In the genomic region with DNA sequence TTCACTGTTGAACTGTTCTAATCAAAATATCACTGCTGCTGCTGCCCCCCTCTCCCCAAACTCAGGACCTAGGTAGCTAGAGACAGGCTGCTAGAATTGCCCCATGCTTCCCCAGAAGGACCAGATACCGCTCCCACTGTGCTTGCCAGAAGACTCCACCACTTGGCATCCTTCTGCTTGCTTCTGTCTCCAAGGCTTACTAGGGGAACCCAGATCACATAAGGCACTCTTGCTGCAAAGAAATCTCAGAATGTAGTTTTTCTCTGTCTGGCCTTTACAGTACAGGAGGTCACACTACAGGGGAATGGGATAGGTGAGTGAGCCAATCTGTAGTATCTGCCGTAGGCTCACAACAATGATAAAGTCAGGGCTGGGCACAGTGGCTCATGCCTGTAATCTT, we compare ENCODE assay signal across 14 cellular contexts. TPM values are rescaled to one million over a fixed set of nuclear protein-coding genes. Genes with fewer than 3 reads are reported as not detected.
A peak's percentile ranks its signal among the peaks of the same experiment; 100 is the strongest.
DNase-seq lines count a peak whose midpoint lies in the region; ATAC-seq and TF ChIP-seq lines count a peak whose summit lies in the region.
"Had no signal": no experiment of that assay in that cellular context is flagged by ENCODE, and none has a peak within 500 bp of the region (broad histone marks: within the 10 kb centered on the region; RNA-seq: fewer than 3 reads in every experiment).

No MANE protein-coding gene starts in this region.

- peak overlapping the region; percentile 96 for H3K27ac Mint-ChIP-seq in HFFc6
- H3K27ac Mint-ChIP-seq in activated B cell treated with CpG ODN at 0.5 μM for 24 hours = peak overlapping the region; percentile 10

- H2AFZ ChIP-seq in hepatocyte = no peak overlapping the region

- TF ChIP-seq CTCF in HFFc6 (IDR thresholded peaks at IDR 0.05) (no peak), activated B cell treated with CpG ODN at 0.5 μM for 24 hours (IDR thresholded peaks at IDR 0.05) (no peak), hepatocyte (IDR thresholded peaks at IDR 0.05; ENCODE audit: poor library complexity) (no peak), testis (IDR thresholded peaks at IDR 0.05) (no peak)

- H3K27me3 ChIP-seq in hepatocyte (no peaks in the 10 kb centered on the region), testis (no peaks in the 10 kb centered on the region)
- H3K27me3 ChIP-seq: BLaER1 had no signal

- peaks cover 13% of the 10 kb centered on the region for H3K4me1 ChIP-seq in hepatocyte (ENCODE audit: insufficient read depth)
- H3K4me1 ChIP-seq in testis = peaks cover 26% of the 10 kb centered on the region

- H3K36me3 Mint-ChIP-seq in HFFc6 (ENCODE audit: low read depth) = no peaks in the 10 kb centered on the region
- H3K36me3 Mint-ChIP-seq in activated B cell treated with CpG ODN at 0.5 μM for 24 hours (ENCODE audit: low read depth) = no peaks in the 10 kb centered on the region

- POLR2A ChIA-PET in activated B cell treated with CpG ODN at 0.5 μM for 24 hours (lab: Charles Lee) = interaction anchor here (0.6 to 1.6 kb wide), 3 partner anchors 11 to 71 kb away, joined by 9 to 11 read pairs (median 10); a partner anchor contains a TSS

- H3K9me3 ChIP-seq in hepatocyte (ENCODE audit: low read depth) (no peaks in the 10 kb centered on the region), testis (no peaks in the 10 kb centered on the region)
- H3K9me3 ChIP-seq: BLaER1 had no signal

- no peaks in the 10 kb centered on the region for H4K20me1 ChIP-seq in hepatocyte (ENCODE audit: insufficient read depth, poor library complexity, severe bottlenecking)
- H4K20me1 ChIP-seq: BLaER1 had no signal

- H3K9me2 ChIP-seq in hepatocyte (replicated peaks; ENCODE audit: insufficient read depth) = no peaks in the 10 kb centered on the region

- no peaks in the 10 kb centered on the region for H3K79me2 ChIP-seq in hepatocyte

- H3K4me3 ChIP-seq in hepatocyte = no peak overlapping the region
- no peak overlapping the region for H3K4me3 ChIP-seq in testis
- H3K4me3 ChIP-seq: BLaER1 had no signal

- intact Hi-C loops in activated B cell treated with CpG ODN at 0.5 μM for 24 hours (cut with micrococcal nuclease) = no loop called here
- intact Hi-C loops in testis (cut with DNase I; ENCODE audit: low total_unique reads) = no loop called here

- H3K27ac ChIP-seq in hepatocyte (peak overlapping the region; percentile 78), testis (peak overlapping the region; percentile 62 to 76)
- H3K27ac ChIP-seq: BLaER1 had no signal

- no peak for DNase-seq in HFFc6
- DNase-seq in activated B cell treated with CpG ODN at 0.5 μM for 24 hours = no peak
- no peak for DNase-seq in hepatocyte (ENCODE audit: low spot score)
- DNase-seq in testis = no peak
- DNase-seq: Karpas-422, MM.1S, NCI-H1105, NCI-H1694 treated with DMSO at 0.1 percent for 48 hours, NCI-H446, PC-3 had no signal

- ATAC-seq in activated B cell treated with CpG ODN at 0.5 μM for 24 hours (ENCODE audit: low read depth) (no peak), GM18873 (IDR thresholded peaks at IDR 0.05; ENCODE audit: low FRiP score, unreplicated experiment) (no peak), esophagus mucosa (no peak), HG03039 (IDR thresholded peaks at IDR 0.05; ENCODE audit: unreplicated experiment) (no peak)
- ATAC-seq: PC-3 had no signal

- H3K36me3 ChIP-seq in hepatocyte (replicated peaks; ENCODE audit: insufficient read depth, low read depth) = no peaks in the 10 kb centered on the region
- H3K36me3 ChIP-seq in testis (ENCODE audit: low read depth, missing control alignments) = no peaks in the 10 kb centered on the region
- H3K36me3 ChIP-seq: BLaER1 had no signal

- no peak for TF ChIP-seq POLR2A in testis (IDR thresholded peaks at IDR 0.05)

- peaks cover 11% of the 10 kb centered on the region; the same call in 1 of the 2 replicates for H3K27me3 Mint-ChIP-seq in HFFc6 (ENCODE audit: insufficient read depth)
- H3K27me3 Mint-ChIP-seq in activated B cell treated with CpG ODN at 0.5 μM for 24 hours = no peaks in the 10 kb centered on the region

- H3K9me3 Mint-ChIP-seq in HFFc6 (no peaks in the 10 kb centered on the region), activated B cell treated with CpG ODN at 0.5 μM for 24 hours (no peaks in the 10 kb centered on the region)

- H3K4me3 Mint-ChIP-seq in HFFc6 (no peak overlapping the region), activated B cell treated with CpG ODN at 0.5 μM for 24 hours (no peak overlapping the region)

- no peak overlapping the region for H3K4me2 ChIP-seq in hepatocyte
- H3K4me2 ChIP-seq: BLaER1 had no signal

- CTCF ChIA-PET in activated B cell treated with CpG ODN at 0.5 μM for 24 hours (lab: Charles Lee) = no interaction called here

- H3K4me1 Mint-ChIP-seq in HFFc6 (ENCODE audit: low read depth) = peaks cover 39% of the 10 kb centered on the region
- H3K4me1 Mint-ChIP-seq in activated B cell treated with CpG ODN at 0.5 μM for 24 hours = peaks cover 82% of the 10 kb centered on the region

- 73% methylated on average over 2 of the region's 2 CpGs for WGBS in hepatocyte (ENCODE audit: low lambda C conversion rate, missing lambda C conversion rate)
- 50 to 64% methylated on average over 1 to 2 of the region's 2 CpGs for WGBS in testis, 2 donors

RNA-seq across cellular contexts. Expression of a gene that starts 21.5 kb away (rescaled TPM):
- total RNA-seq in HFFc6 (2021; fragmentation: NEBNext Ultra II Directional; extraction: Animal tissue kit (Norgen Biotek cat#: 25700)) = 1 to 10 TPM; 7.1 to 8.0 (median 7.4) TPM
- total RNA-seq in activated B cell treated with CpG ODN at 0.5 μM for 24 hours (49.2 and 65.7 TPM in 2 replicates), hepatocyte (6.7 and 10.4 TPM in 2 replicates), testis (10 to 100 TPM; 32.7 to 33.0 TPM), esophagus mucosa (12.0 TPM)
- polyA plus RNA-seq in hepatocyte (4.9 and 8.2 TPM in 2 replicates), testis (ENCODE audit: insufficient read depth, low read depth, low replicate concordance) (21.3 TPM)
